Comparison of ENCODE assay signal across 8 cellular contexts in the genomic region with DNA sequence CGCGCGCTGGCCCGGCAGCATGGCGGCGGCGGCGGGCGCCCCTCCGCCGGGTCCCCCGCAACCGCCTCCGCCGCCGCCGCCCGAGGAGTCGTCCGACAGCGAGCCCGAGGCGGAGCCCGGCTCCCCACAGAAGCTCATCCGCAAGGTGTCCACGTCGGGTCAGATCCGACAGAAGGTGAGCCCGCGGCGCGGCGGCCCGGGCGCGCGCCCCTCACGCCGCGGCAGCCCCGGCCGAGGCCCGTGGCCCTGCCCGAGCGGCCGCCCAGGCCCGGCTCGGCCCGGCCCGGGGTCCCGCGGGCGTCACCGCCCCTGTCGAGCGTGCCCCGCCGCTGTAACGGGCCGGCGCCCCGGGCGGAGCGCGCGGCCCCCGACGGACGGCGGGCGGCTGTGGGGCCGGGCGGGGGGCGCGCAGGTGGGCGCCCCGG. TPM values are rescaled to one million over a fixed set of nuclear protein-coding genes. Genes with fewer than 3 reads are reported as not detected.
DNase-seq lines count a peak whose midpoint lies in the region; ATAC-seq and TF ChIP-seq lines count a peak whose summit lies in the region.

No MANE protein-coding gene starts in this region.

- CTCF ChIA-PET in activated naive CD4-positive, alpha-beta T cell treated with anti-CD3 and anti-CD28 coated beads for 36 hours (lab: Charles Lee) = interaction anchor here (1.2 to 2.2 kb wide), 4 partner anchors 12 to 65 kb away, joined by 3 to 7 read pairs (median 4); no protein-coding TSS in a partner anchor

- no peak overlapping the region for H3K27ac Mint-ChIP-seq in activated naive CD4-positive, alpha-beta T cell treated with anti-CD3 and anti-CD28 coated beads for 36 hours
- no peak overlapping the region for H3K27ac Mint-ChIP-seq in progenitor cell of endocrine pancreas

- intact Hi-C loops in activated naive CD4-positive, alpha-beta T cell treated with anti-CD3 and anti-CD28 coated beads for 36 hours (cut with micrococcal nuclease) = loop anchor here (2.0 to 10.0 kb wide), 5 partner anchors 30 to 500 kb away; a partner anchor contains a TSS

- no peaks in the 10 kb centered on the region for H3K27me3 Mint-ChIP-seq in activated naive CD4-positive, alpha-beta T cell treated with anti-CD3 and anti-CD28 coated beads for 36 hours (ENCODE audit: low read depth)
- peaks cover 13% of the 10 kb centered on the region for H3K27me3 Mint-ChIP-seq in progenitor cell of endocrine pancreas

- no peaks in the 10 kb centered on the region for H3K9me3 Mint-ChIP-seq in activated naive CD4-positive, alpha-beta T cell treated with anti-CD3 and anti-CD28 coated beads for 36 hours
- H3K9me3 Mint-ChIP-seq in progenitor cell of endocrine pancreas (ENCODE audit: low read depth) = no peaks in the 10 kb centered on the region

- peak; percentile 41 for ATAC-seq in HG03342 (IDR thresholded peaks at IDR 0.05; ENCODE audit: unreplicated experiment)

- H3K36me3 Mint-ChIP-seq in activated naive CD4-positive, alpha-beta T cell treated with anti-CD3 and anti-CD28 coated beads for 36 hours (ENCODE audit: low read depth) = peaks cover 16% of the 10 kb centered on the region
- peaks cover 2% of the 10 kb centered on the region for H3K36me3 Mint-ChIP-seq in progenitor cell of endocrine pancreas (ENCODE audit: insufficient read depth)

- peak overlapping the region; percentile 72 for H3K4me3 ChIP-seq in choroid plexus epithelial cell (ENCODE audit: low read depth, low read length)

- peak overlapping the region; percentile 40 for H3K4me3 Mint-ChIP-seq in activated naive CD4-positive, alpha-beta T cell treated with anti-CD3 and anti-CD28 coated beads for 36 hours
- peak overlapping the region; percentile 48 for H3K4me3 Mint-ChIP-seq in progenitor cell of endocrine pancreas (ENCODE audit: low read depth)

- peaks cover 65% of the 10 kb centered on the region for H3K4me1 Mint-ChIP-seq in activated naive CD4-positive, alpha-beta T cell treated with anti-CD3 and anti-CD28 coated beads for 36 hours (ENCODE audit: low read depth)
- peaks cover 27% of the 10 kb centered on the region for H3K4me1 Mint-ChIP-seq in progenitor cell of endocrine pancreas (ENCODE audit: low read depth)

- DNase-seq in activated naive CD4-positive, alpha-beta T cell treated with anti-CD3 and anti-CD28 coated beads for 36 hours = no peak
- no peak for DNase-seq in activated naive CD4-positive, alpha-beta T cell treated with Interleukin-2 at 50 U/mL for 16 hours
- DNase-seq in choroid plexus epithelial cell (ENCODE audit: low read depth) (no peak), progenitor cell of endocrine pancreas (ENCODE audit: low spot score, unreplicated experiment) (no peak), OCI-M1 (lab: John Stamatoyannopoulos, UW) (no peak), 8988T (no peak), AML-193 (lab: John Stamatoyannopoulos, UW) (no peak)

- TF ChIP-seq CTCF in choroid plexus epithelial cell (conservative IDR thresholded peaks at IDR 0.05; ENCODE audit: low read depth, low read length) (no peak), progenitor cell of endocrine pancreas (IDR thresholded peaks at IDR 0.05; ENCODE audit: unreplicated experiment) (no peak)

RNA-seq across cellular contexts. Expression of a gene that starts 0.2 kb away (rescaled TPM):
- total RNA-seq in activated naive CD4-positive, alpha-beta T cell treated with anti-CD3 and anti-CD28 coated beads for 36 hours = 10 to 100 TPM; 68.9 to 72.3 TPM
- total RNA-seq in progenitor cell of endocrine pancreas = 49.5 and 55.1 TPM in 2 replicates

RNA-seq across cellular contexts. Expression of a gene that starts 46.9 kb away (rescaled TPM):
- total RNA-seq in activated naive CD4-positive, alpha-beta T cell treated with anti-CD3 and anti-CD28 coated beads for 36 hours = under 1 TPM in 1 of 2 experiments, not detected in 1; 0.19 TPM
- not detected in 2 replicates for total RNA-seq in progenitor cell of endocrine pancreas
